Comparison of ENCODE assay signal across 1 cellular context in the genomic region with DNA sequence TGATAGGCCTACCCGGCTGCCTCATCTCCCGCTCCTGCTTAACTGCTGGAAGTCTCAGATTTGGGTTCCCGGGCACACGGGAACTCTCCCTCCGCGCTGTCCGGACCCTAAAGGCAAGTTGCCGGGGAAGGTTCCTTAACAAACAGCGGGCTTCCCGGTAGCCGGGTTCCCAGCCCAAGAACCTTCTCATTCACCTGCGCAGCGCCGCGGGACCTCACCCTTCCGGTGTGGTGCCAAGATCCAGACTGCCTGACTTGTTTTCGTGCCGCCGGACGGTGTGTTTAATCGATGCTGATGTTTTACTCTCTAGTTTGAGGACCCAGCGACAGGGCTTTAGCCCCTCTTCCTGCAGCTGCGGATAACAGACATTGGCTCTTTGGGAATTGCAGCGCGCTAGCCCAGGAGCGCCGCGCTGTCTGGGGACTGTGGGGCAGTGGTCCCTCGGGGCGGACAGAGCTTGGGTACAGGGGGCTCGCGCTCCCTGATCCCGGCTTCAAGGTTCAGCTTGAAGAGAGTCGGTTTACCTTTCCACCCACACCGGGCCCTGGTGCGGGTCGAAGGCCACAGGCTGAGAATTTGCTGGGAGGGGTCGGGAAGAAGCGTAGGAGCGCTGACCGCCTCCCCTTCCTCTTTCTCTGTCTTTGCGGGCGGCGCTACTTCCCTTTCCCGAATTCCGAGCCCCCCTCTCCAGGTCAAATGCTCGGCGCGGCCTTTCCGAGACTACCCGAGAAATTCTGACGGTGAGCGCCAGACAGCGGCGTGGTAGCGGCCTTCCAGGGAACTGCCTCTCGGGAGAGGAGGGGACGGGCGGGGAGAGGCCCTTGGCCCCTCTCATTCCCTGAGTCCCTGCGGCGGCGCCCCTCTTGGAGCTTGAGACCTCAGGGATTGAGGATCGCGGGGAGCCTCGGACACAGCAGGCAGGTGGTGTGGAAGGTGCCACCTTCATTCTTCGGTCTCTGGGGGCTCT.
TF ChIP-seq lines count a peak whose summit lies in the region.

No MANE protein-coding gene starts in this region.

TF ChIP-seq in HepG2, 621 proteins besides CTCF, POLR2A, EP300 and RAD21 (continued from another document and continues in another):
- TF ChIP-seq, protein P1, sequence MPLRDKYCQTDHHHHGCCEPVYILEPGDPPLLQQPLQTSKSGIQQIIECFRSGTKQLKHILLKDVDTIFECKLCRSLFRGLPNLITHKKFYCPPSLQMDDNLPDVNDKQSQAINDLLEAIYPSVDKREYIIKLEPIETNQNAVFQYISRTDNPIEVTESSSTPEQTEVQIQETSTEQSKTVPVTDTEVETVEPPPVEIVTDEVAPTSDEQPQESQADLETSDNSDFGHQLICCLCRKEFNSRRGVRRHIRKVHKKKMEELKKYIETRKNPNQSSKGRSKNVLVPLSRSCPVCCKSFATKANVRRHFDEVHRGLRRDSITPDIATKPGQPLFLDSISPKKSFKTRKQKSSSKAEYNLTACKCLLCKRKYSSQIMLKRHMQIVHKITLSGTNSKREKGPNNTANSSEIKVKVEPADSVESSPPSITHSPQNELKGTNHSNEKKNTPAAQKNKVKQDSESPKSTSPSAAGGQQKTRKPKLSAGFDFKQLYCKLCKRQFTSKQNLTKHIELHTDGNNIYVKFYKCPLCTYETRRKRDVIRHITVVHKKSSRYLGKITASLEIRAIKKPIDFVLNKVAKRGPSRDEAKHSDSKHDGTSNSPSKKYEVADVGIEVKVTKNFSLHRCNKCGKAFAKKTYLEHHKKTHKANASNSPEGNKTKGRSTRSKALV (CRISPR knock-in tag; IDR thresholded peaks at IDR 0.05) = 0 out of 2 replicates have a peak, but pooled peaks have one; percentile 52
- no peak for TF ChIP-seq SMAD3 (CRISPR knock-in tag; IDR thresholded peaks at IDR 0.05)
- no peak for TF ChIP-seq KAT2B (IDR thresholded peaks at IDR 0.05; ENCODE audit: borderline replicate concordance, low read depth, low read length)
- TF ChIP-seq YEATS4 (CRISPR knock-in tag; IDR thresholded peaks at IDR 0.05; ENCODE audit: borderline replicate concordance) = no peak
- TF ChIP-seq SMARCC2 (IDR thresholded peaks at IDR 0.05) = no peak
- no peak for TF ChIP-seq U2AF2 (IDR thresholded peaks at IDR 0.05; ENCODE audit: low read depth, low read length)
- TF ChIP-seq, protein P2, sequence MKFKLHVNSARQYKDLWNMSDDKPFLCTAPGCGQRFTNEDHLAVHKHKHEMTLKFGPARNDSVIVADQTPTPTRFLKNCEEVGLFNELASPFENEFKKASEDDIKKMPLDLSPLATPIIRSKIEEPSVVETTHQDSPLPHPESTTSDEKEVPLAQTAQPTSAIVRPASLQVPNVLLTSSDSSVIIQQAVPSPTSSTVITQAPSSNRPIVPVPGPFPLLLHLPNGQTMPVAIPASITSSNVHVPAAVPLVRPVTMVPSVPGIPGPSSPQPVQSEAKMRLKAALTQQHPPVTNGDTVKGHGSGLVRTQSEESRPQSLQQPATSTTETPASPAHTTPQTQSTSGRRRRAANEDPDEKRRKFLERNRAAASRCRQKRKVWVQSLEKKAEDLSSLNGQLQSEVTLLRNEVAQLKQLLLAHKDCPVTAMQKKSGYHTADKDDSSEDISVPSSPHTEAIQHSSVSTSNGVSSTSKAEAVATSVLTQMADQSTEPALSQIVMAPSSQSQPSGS (CRISPR knock-in tag; IDR thresholded peaks at IDR 0.05) = no peak
- 0 out of 2 replicates have a peak, but pooled peaks have one; percentile 34 for TF ChIP-seq ZSCAN25 (CRISPR knock-in tag; IDR thresholded peaks at IDR 0.05)
- TF ChIP-seq SNRNP70 (IDR thresholded peaks at IDR 0.05; ENCODE audit: low read depth, low read length) = no peak
- TF ChIP-seq CBX5 (CRISPR knock-in tag; IDR thresholded peaks at IDR 0.05; ENCODE audit: borderline replicate concordance) = no peak
- TF ChIP-seq ZNF12 (CRISPR knock-in tag; IDR thresholded peaks at IDR 0.05) = no peak
- no peak for TF ChIP-seq NR2F1 (CRISPR knock-in tag; IDR thresholded peaks at IDR 0.05)
- no peak for TF ChIP-seq CC2D1A (CRISPR knock-in tag; IDR thresholded peaks at IDR 0.05)
- no peak for TF ChIP-seq ZNF274 (CRISPR knock-in tag; IDR thresholded peaks at IDR 0.05)
- TF ChIP-seq, protein P3, sequence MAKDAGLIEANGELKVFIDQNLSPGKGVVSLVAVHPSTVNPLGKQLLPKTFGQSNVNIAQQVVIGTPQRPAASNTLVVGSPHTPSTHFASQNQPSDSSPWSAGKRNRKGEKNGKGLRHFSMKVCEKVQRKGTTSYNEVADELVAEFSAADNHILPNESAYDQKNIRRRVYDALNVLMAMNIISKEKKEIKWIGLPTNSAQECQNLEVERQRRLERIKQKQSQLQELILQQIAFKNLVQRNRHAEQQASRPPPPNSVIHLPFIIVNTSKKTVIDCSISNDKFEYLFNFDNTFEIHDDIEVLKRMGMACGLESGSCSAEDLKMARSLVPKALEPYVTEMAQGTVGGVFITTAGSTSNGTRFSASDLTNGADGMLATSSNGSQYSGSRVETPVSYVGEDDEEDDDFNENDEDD (CRISPR knock-in tag; IDR thresholded peaks at IDR 0.05; ENCODE audit: borderline replicate concordance) = no peak
- no peak for TF ChIP-seq DMAP1 (CRISPR knock-in tag; IDR thresholded peaks at IDR 0.05)
- TF ChIP-seq, protein P4, sequence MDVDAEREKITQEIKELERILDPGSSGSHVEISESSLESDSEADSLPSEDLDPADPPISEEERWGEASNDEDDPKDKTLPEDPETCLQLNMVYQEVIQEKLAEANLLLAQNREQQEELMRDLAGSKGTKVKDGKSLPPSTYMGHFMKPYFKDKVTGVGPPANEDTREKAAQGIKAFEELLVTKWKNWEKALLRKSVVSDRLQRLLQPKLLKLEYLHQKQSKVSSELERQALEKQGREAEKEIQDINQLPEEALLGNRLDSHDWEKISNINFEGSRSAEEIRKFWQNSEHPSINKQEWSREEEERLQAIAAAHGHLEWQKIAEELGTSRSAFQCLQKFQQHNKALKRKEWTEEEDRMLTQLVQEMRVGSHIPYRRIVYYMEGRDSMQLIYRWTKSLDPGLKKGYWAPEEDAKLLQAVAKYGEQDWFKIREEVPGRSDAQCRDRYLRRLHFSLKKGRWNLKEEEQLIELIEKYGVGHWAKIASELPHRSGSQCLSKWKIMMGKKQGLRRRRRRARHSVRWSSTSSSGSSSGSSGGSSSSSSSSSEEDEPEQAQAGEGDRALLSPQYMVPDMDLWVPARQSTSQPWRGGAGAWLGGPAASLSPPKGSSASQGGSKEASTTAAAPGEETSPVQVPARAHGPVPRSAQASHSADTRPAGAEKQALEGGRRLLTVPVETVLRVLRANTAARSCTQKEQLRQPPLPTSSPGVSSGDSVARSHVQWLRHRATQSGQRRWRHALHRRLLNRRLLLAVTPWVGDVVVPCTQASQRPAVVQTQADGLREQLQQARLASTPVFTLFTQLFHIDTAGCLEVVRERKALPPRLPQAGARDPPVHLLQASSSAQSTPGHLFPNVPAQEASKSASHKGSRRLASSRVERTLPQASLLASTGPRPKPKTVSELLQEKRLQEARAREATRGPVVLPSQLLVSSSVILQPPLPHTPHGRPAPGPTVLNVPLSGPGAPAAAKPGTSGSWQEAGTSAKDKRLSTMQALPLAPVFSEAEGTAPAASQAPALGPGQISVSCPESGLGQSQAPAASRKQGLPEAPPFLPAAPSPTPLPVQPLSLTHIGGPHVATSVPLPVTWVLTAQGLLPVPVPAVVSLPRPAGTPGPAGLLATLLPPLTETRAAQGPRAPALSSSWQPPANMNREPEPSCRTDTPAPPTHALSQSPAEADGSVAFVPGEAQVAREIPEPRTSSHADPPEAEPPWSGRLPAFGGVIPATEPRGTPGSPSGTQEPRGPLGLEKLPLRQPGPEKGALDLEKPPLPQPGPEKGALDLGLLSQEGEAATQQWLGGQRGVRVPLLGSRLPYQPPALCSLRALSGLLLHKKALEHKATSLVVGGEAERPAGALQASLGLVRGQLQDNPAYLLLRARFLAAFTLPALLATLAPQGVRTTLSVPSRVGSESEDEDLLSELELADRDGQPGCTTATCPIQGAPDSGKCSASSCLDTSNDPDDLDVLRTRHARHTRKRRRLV (CRISPR knock-in tag; IDR thresholded peaks at IDR 0.05) = no peak
- no peak for TF ChIP-seq HOXA5 (CRISPR knock-in tag; IDR thresholded peaks at IDR 0.05)
- TF ChIP-seq GFI1 (CRISPR knock-in tag; IDR thresholded peaks at IDR 0.05; ENCODE audit: borderline replicate concordance) = no peak
- no peak for TF ChIP-seq PCBP1 (IDR thresholded peaks at IDR 0.05; ENCODE audit: borderline replicate concordance, low read depth, low read length)
- TF ChIP-seq ZNF660 (CRISPR knock-in tag; IDR thresholded peaks at IDR 0.05; ENCODE audit: borderline replicate concordance, low read depth) = no peak
- no peak for TF ChIP-seq TBX2 (CRISPR knock-in tag; IDR thresholded peaks at IDR 0.05; ENCODE audit: borderline replicate concordance)
- TF ChIP-seq, protein P5, sequence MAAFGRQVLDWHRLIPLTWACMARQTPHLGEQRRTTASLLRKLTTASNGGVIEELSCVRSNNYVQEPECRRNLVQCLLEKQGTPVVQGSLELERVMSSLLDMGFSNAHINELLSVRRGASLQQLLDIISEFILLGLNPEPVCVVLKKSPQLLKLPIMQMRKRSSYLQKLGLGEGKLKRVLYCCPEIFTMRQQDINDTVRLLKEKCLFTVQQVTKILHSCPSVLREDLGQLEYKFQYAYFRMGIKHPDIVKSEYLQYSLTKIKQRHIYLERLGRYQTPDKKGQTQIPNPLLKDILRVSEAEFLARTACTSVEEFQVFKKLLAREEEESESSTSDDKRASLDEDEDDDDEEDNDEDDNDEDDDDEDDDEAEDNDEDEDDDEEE (CRISPR knock-in tag; IDR thresholded peaks at IDR 0.05) = peak; percentile 34; the same call in 1 of the 2 replicates
- TF ChIP-seq, protein P6, sequence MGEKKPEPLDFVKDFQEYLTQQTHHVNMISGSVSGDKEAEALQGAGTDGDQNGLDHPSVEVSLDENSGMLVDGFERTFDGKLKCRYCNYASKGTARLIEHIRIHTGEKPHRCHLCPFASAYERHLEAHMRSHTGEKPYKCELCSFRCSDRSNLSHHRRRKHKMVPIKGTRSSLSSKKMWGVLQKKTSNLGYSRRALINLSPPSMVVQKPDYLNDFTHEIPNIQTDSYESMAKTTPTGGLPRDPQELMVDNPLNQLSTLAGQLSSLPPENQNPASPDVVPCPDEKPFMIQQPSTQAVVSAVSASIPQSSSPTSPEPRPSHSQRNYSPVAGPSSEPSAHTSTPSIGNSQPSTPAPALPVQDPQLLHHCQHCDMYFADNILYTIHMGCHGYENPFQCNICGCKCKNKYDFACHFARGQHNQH (CRISPR knock-in tag; IDR thresholded peaks at IDR 0.05) = no peak
- no peak for TF ChIP-seq ZNF589 (CRISPR knock-in tag; conservative IDR thresholded peaks at IDR 0.05)
- TF ChIP-seq, protein P7, sequence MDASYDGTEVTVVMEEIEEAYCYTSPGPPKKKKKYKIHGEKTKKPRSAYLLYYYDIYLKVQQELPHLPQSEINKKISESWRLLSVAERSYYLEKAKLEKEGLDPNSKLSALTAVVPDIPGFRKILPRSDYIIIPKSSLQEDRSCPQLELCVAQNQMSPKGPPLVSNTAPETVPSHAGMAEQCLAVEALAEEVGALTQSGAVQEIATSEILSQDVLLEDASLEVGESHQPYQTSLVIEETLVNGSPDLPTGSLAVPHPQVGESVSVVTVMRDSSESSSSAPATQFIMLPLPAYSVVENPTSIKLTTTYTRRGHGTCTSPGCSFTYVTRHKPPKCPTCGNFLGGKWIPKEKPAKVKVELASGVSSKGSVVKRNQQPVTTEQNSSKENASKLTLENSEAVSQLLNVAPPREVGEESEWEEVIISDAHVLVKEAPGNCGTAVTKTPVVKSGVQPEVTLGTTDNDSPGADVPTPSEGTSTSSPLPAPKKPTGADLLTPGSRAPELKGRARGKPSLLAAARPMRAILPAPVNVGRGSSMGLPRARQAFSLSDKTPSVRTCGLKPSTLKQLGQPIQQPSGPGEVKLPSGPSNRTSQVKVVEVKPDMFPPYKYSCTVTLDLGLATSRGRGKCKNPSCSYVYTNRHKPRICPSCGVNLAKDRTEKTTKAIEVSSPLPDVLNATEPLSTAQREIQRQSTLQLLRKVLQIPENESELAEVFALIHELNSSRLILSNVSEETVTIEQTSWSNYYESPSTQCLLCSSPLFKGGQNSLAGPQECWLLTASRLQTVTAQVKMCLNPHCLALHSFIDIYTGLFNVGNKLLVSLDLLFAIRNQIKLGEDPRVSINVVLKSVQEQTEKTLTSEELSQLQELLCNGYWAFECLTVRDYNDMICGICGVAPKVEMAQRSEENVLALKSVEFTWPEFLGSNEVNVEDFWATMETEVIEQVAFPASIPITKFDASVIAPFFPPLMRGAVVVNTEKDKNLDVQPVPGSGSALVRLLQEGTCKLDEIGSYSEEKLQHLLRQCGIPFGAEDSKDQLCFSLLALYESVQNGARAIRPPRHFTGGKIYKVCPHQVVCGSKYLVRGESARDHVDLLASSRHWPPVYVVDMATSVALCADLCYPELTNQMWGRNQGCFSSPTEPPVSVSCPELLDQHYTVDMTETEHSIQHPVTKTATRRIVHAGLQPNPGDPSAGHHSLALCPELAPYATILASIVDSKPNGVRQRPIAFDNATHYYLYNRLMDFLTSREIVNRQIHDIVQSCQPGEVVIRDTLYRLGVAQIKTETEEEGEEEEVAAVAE (CRISPR knock-in tag; IDR thresholded peaks at IDR 0.05; ENCODE audit: borderline replicate concordance) = no peak
- TF ChIP-seq, protein P8, sequence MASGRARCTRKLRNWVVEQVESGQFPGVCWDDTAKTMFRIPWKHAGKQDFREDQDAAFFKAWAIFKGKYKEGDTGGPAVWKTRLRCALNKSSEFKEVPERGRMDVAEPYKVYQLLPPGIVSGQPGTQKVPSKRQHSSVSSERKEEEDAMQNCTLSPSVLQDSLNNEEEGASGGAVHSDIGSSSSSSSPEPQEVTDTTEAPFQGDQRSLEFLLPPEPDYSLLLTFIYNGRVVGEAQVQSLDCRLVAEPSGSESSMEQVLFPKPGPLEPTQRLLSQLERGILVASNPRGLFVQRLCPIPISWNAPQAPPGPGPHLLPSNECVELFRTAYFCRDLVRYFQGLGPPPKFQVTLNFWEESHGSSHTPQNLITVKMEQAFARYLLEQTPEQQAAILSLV (CRISPR knock-in tag; IDR thresholded peaks at IDR 0.05; ENCODE audit: borderline replicate concordance) = 0 out of 2 replicates have a peak, but pooled peaks have one; percentile 22
- TF ChIP-seq, protein P9, sequence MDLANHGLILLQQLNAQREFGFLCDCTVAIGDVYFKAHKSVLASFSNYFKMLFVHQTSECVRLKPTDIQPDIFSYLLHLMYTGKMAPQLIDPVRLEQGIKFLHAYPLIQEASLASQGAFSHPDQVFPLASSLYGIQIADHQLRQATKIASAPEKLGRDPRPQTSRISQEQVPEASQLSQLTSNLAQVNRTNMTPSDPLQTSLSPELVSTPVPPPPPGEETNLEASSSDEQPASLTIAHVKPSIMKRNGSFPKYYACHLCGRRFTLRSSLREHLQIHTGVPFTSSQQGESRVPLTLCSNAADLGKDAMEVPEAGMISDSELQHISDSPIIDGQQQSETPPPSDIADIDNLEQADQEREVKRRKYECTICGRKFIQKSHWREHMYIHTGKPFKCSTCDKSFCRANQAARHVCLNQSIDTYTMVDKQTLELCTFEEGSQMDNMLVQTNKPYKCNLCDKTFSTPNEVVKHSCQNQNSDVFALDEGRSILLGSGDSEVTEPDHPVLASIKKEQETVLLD (CRISPR knock-in tag; IDR thresholded peaks at IDR 0.05; ENCODE audit: low read depth) = no peak
